ENCODE assay signal across 15 cellular contexts in genomic region chr18:36402765-36403396, GRCh38.
DNase-seq lines count a peak whose midpoint lies in the region; ATAC-seq, FAIRE-seq and TF ChIP-seq lines count a peak whose summit lies in the region.
"Had no signal": no experiment of that assay in that cellular context is flagged by ENCODE, and none has a peak within 500 bp of the region (broad histone marks: within the 10 kb centered on the region; RNA-seq: fewer than 3 reads in every experiment).

No MANE protein-coding gene starts in this region.

- no peaks in the 10 kb centered on the region for H3K9me3 Mint-ChIP-seq in astrocyte (ENCODE audit: unreplicated experiment)
- H3K9me3 Mint-ChIP-seq in T-cell, result no peaks in the 10 kb centered on the region
- H3K9me3 Mint-ChIP-seq: activated naive CD4-positive, alpha-beta T cell treated with anti-CD3 and anti-CD28 coated beads, Interleukin-2, amount 10 ng/mL, durations not matched to agents 7 days and 5 days; dendritic cell treated with granulocyte-macrophage colony-stimulating factor and Interleukin-4, amounts not matched to agents 40 ng/mL and 50 ng/mL, for 4 days had no signal

- H3K9ac ChIP-seq in astrocyte (ENCODE audit: low read length) (no peak overlapping the region), skeletal muscle tissue (ENCODE audit: low read depth in 1 of 3, low read length in 3 of 3) (peak overlapping the region in 1 of 3 donors; percentile 55)

- ATAC-seq in GM18868 (IDR thresholded peaks at IDR 0.05; ENCODE audit: unreplicated experiment) (peak; percentile 72), left ventricle myocardium superior (peak; percentile 66), omental fat pad (ENCODE audit: low FRiP score) (no peak), T-cell (replicated peaks in 1 of 4) (no peak), HG03196 (IDR thresholded peaks at IDR 0.05; ENCODE audit: unreplicated experiment) (no peak)

- H3K27me3 ChIP-seq in astrocyte (ENCODE audit: insufficient read depth, low read length) (no peaks in the 10 kb centered on the region), skeletal muscle tissue (ENCODE audit: control insufficient read depth in 3 of 3, insufficient read depth in 3 of 3, low read length in 3 of 3) (no peaks in the 10 kb centered on the region)

- H3K36me3 Mint-ChIP-seq in astrocyte (ENCODE audit: low read depth, unreplicated experiment) (no peaks in the 10 kb centered on the region), T-cell (no peaks in the 10 kb centered on the region)
- H3K36me3 Mint-ChIP-seq: activated naive CD4-positive, alpha-beta T cell treated with anti-CD3 and anti-CD28 coated beads, Interleukin-2, amount 10 ng/mL, durations not matched to agents 7 days and 5 days had no signal

- no peaks in the 10 kb centered on the region for H3K9me3 ChIP-seq in astrocyte (ENCODE audit: insufficient read depth, low read depth, low read length)
- H3K9me3 ChIP-seq in skeletal muscle tissue (ENCODE audit: control insufficient read depth in 3 of 3, low read length in 3 of 3), result no peaks in the 10 kb centered on the region
- H3K9me3 ChIP-seq: Caco-2 had no signal

- FAIRE-seq in astrocyte (lab: Jason Lieb, UNC), result peak; percentile 85
- FAIRE-seq: small intestine had no signal

- no peak overlapping the region for H3K4me3 Mint-ChIP-seq in astrocyte (ENCODE audit: unreplicated experiment)
- H3K4me3 Mint-ChIP-seq in T-cell, result no peak overlapping the region
- H3K4me3 Mint-ChIP-seq: activated naive CD4-positive, alpha-beta T cell treated with anti-CD3 and anti-CD28 coated beads, Interleukin-2, amount 10 ng/mL, durations not matched to agents 7 days and 5 days; dendritic cell treated with granulocyte-macrophage colony-stimulating factor and Interleukin-4, amounts not matched to agents 40 ng/mL and 50 ng/mL, for 4 days had no signal

- no peak overlapping the region for H3K27ac ChIP-seq in astrocyte (ENCODE audit: low read depth, low read length)
- peak overlapping the region; percentile 65 for H3K27ac ChIP-seq in skeletal muscle tissue (ENCODE audit: low read depth, low read length)

- no peaks in the 10 kb centered on the region for H4K20me1 ChIP-seq in astrocyte (ENCODE audit: insufficient read depth, low read length)

- H3K4me1 ChIP-seq in astrocyte (ENCODE audit: insufficient read depth, low read length) (no peaks in the 10 kb centered on the region), skeletal muscle tissue (ENCODE audit: control insufficient read depth in 3 of 3, insufficient read depth in 3 of 3, low read length in 3 of 3) (peaks cover 16 to 58% (median 49%) of the 10 kb centered on the region in 3 donors)
- H3K4me1 ChIP-seq: Caco-2 had no signal

- H2AFZ ChIP-seq in astrocyte (ENCODE audit: low read depth, low read length), result no peak overlapping the region

- DNase-seq in astrocyte (ENCODE audit: low read depth), result peak; percentile 77
- DNase-seq in left ventricle myocardium superior, result peak; percentile 84
- DNase-seq in midbrain (lab: John Stamatoyannopoulos, UW), result no peak
- DNase-seq in omental fat pad (ENCODE audit: low spot score), result no peak
- no peak for DNase-seq in T-cell
- DNase-seq: activated CD4-positive, alpha-beta T cell treated with anti-CD3 and anti-CD28 coated beads, Interleukin-2, amount 50 U/mL, for 48 hours; activated naive CD4-positive, alpha-beta T cell treated with anti-CD3 and anti-CD28 coated beads, Interleukin-2, amount 10 ng/mL, durations not matched to agents 7 days and 5 days; Caco-2; NCI-H1092; NK-92 treated with Interleukin-12 subunit alpha and Interleukin-12 subunit beta, amount 100 ng/mL, for 24 hours; small intestine had no signal

- H3K36me3 ChIP-seq in astrocyte (ENCODE audit: insufficient read depth, low read length) (no peaks in the 10 kb centered on the region), skeletal muscle tissue (ENCODE audit: control insufficient read depth in 3 of 3, insufficient read depth in 3 of 3, low read length in 3 of 3) (no peaks in the 10 kb centered on the region)

- no peaks in the 10 kb centered on the region for H3K27me3 Mint-ChIP-seq in astrocyte (ENCODE audit: low read depth, unreplicated experiment)
- H3K27me3 Mint-ChIP-seq in T-cell, result peaks cover 9 to 20% of the 10 kb centered on the region in 2 donors
- H3K27me3 Mint-ChIP-seq: activated naive CD4-positive, alpha-beta T cell treated with anti-CD3 and anti-CD28 coated beads, Interleukin-2, amount 10 ng/mL, durations not matched to agents 7 days and 5 days had no signal

- no peak overlapping the region for H3K27ac Mint-ChIP-seq in astrocyte (ENCODE audit: unreplicated experiment)
- H3K27ac Mint-ChIP-seq in T-cell, result no peak overlapping the region
- H3K27ac Mint-ChIP-seq: activated naive CD4-positive, alpha-beta T cell treated with anti-CD3 and anti-CD28 coated beads, Interleukin-2, amount 10 ng/mL, durations not matched to agents 7 days and 5 days; dendritic cell treated with granulocyte-macrophage colony-stimulating factor and Interleukin-4, amounts not matched to agents 40 ng/mL and 50 ng/mL, for 4 days had no signal

- no peak overlapping the region for H3K4me3 ChIP-seq in astrocyte (ENCODE audit: insufficient read depth, low read depth, low read length)
- H3K4me3 ChIP-seq in skeletal muscle tissue (ENCODE audit: low read length in 3 of 3), result peak overlapping the region in 1 of 3 donors; percentile 8

- POLR2A ChIA-PET in T-cell (lab: Charles Lee), result no interaction called here

- no peak overlapping the region for H3K4me2 ChIP-seq in astrocyte (ENCODE audit: low read length)

- H3K79me2 ChIP-seq in astrocyte (ENCODE audit: insufficient read depth, low read length), result no peaks in the 10 kb centered on the region

- TF ChIP-seq CTCF in astrocyte (IDR thresholded peaks at IDR 0.05; ENCODE audit: insufficient read depth, low read depth, low read length) (no peak), omental fat pad (IDR thresholded peaks at IDR 0.05) (no peak)

- intact Hi-C loops in left ventricle myocardium superior (cut with micrococcal nuclease), result no loop called here

- H3K4me1 Mint-ChIP-seq in astrocyte (ENCODE audit: low read depth, unreplicated experiment), result no peaks in the 10 kb centered on the region
- H3K4me1 Mint-ChIP-seq in T-cell, result no peaks in the 10 kb centered on the region
- H3K4me1 Mint-ChIP-seq: activated naive CD4-positive, alpha-beta T cell treated with anti-CD3 and anti-CD28 coated beads, Interleukin-2, amount 10 ng/mL, durations not matched to agents 7 days and 5 days had no signal

- CTCF ChIA-PET in T-cell (lab: Charles Lee), result no interaction called here

Comparison
In these comparisons a context has a peak if more than half of its experiments do, and no peak if none do; other contexts are left out.
1. ATAC-seq: peak in GM18868 (single experiment) and left ventricle myocardium superior (single experiment); none in omental fat pad (single experiment), T-cell (0 of 4) and HG03196 (single experiment).
2. DNase-seq: peak in astrocyte (single experiment) and left ventricle myocardium superior (single experiment); none in midbrain (single experiment), omental fat pad (single experiment) and T-cell (0 of 34).